In genomic region chr12:69239286-69239921, GRCh38 we compare ENCODE assay signal across 1 cellular context.
TF ChIP-seq lines count a peak whose summit lies in the region.

Gene CPSF6 (plus strand): TSS chr12:69239569. CDS start chr12:69239647, 78 bp downstream.

TF ChIP-seq in HepG2, 621 proteins besides CTCF, POLR2A, EP300 and RAD21 (continued from another document and continues in another):
- no peak for TF ChIP-seq ZNF142 (CRISPR knock-in tag; IDR thresholded peaks at IDR 0.05)
- no peak for TF ChIP-seq ATF6 (CRISPR knock-in tag; conservative IDR thresholded peaks at IDR 0.05)
- no peak for TF ChIP-seq ZNF75D (CRISPR knock-in tag; IDR thresholded peaks at IDR 0.05; ENCODE audit: borderline replicate concordance)
- no peak for TF ChIP-seq ZNF879 (CRISPR knock-in tag; IDR thresholded peaks at IDR 0.05)
- no peak for TF ChIP-seq ZBTB34 (CRISPR knock-in tag; IDR thresholded peaks at IDR 0.05)
- TF ChIP-seq ZNF547 (CRISPR knock-in tag; IDR thresholded peaks at IDR 0.05): no peak
- no peak for TF ChIP-seq HOXD1 (CRISPR knock-in tag; IDR thresholded peaks at IDR 0.05)
- 0 out of 2 replicates have a peak, but pooled peaks have one; percentile 28 for TF ChIP-seq HES4 (CRISPR knock-in tag; IDR thresholded peaks at IDR 0.05; ENCODE audit: borderline replicate concordance)
- TF ChIP-seq NR2F6 (IDR thresholded peaks at IDR 0.05): no peak
- peak; percentile 10; the same call in 1 of the 2 replicates for TF ChIP-seq NR2F6 (CRISPR knock-in tag; IDR thresholded peaks at IDR 0.05)
- TF ChIP-seq PHB2 (IDR thresholded peaks at IDR 0.05; ENCODE audit: partially characterized antibody): no peak
- TF ChIP-seq ZNF44 (CRISPR knock-in tag; IDR thresholded peaks at IDR 0.05): no peak
- TF ChIP-seq ZNF17 (CRISPR knock-in tag; IDR thresholded peaks at IDR 0.05): no peak
- no peak for TF ChIP-seq ZNF225 (CRISPR knock-in tag; IDR thresholded peaks at IDR 0.05)
- TF ChIP-seq ZNF564 (CRISPR knock-in tag; IDR thresholded peaks at IDR 0.05): no peak
- TF ChIP-seq KDM3A (CRISPR knock-in tag; IDR thresholded peaks at IDR 0.05; ENCODE audit: low read depth): peak; percentile 39; the same call in 1 of the 2 replicates
- peak; percentile 75 for TF ChIP-seq PHF8 (CRISPR knock-in tag; IDR thresholded peaks at IDR 0.05)
- TF ChIP-seq ZNF207 (IDR thresholded peaks at IDR 0.05; ENCODE audit: borderline replicate concordance): no peak
- peak; percentile 79 for TF ChIP-seq ZNF574 (CRISPR knock-in tag; IDR thresholded peaks at IDR 0.05)
- no peak for TF ChIP-seq DDIT3 (CRISPR knock-in tag; IDR thresholded peaks at IDR 0.05)
- no peak for TF ChIP-seq TRIM24 (CRISPR knock-in tag; IDR thresholded peaks at IDR 0.05)
- TF ChIP-seq ZNF354B (CRISPR knock-in tag; IDR thresholded peaks at IDR 0.05): no peak
- TF ChIP-seq HNRNPK (IDR thresholded peaks at IDR 0.05; ENCODE audit: low read depth, low read length, poor library complexity, severe bottlenecking): peak; percentile 13
- no peak for TF ChIP-seq TP53 (CRISPR knock-in tag; conservative IDR thresholded peaks at IDR 0.05)
- no peak for TF ChIP-seq EEA1 (CRISPR knock-in tag; IDR thresholded peaks at IDR 0.05; ENCODE audit: borderline replicate concordance)
- TF ChIP-seq MXD1 (CRISPR knock-in tag; IDR thresholded peaks at IDR 0.05): no peak
- peak; percentile 49; the same call in 1 of the 2 replicates for TF ChIP-seq ARID4A (CRISPR knock-in tag; IDR thresholded peaks at IDR 0.05; ENCODE audit: borderline replicate concordance)
- no peak; the same call in none of the 2 replicates for TF ChIP-seq YEATS4 (CRISPR knock-in tag; IDR thresholded peaks at IDR 0.05; ENCODE audit: borderline replicate concordance)
- TF ChIP-seq HDAC6 (IDR thresholded peaks at IDR 0.05; ENCODE audit: low read depth, low read length): no peak
- no peak for TF ChIP-seq ZFP36L1 (CRISPR knock-in tag; IDR thresholded peaks at IDR 0.05)
- no peak for TF ChIP-seq KDM1A (CRISPR knock-in tag; IDR thresholded peaks at IDR 0.05)
- TF ChIP-seq ZNF275 (CRISPR knock-in tag; IDR thresholded peaks at IDR 0.05; ENCODE audit: borderline replicate concordance): no peak
- TF ChIP-seq HOXA3 (CRISPR knock-in tag; IDR thresholded peaks at IDR 0.05): peak; percentile 91
- no peak for TF ChIP-seq ZNF10 (CRISPR knock-in tag; IDR thresholded peaks at IDR 0.05; ENCODE audit: borderline replicate concordance, low read depth)
- peak; percentile 57; the same call in 1 of the 2 replicates for TF ChIP-seq ZNF607 (CRISPR knock-in tag; IDR thresholded peaks at IDR 0.05; ENCODE audit: borderline replicate concordance)
- no peak for TF ChIP-seq ZNF326 (CRISPR knock-in tag; IDR thresholded peaks at IDR 0.05; ENCODE audit: borderline replicate concordance)
- TF ChIP-seq SMARCE1 (IDR thresholded peaks at IDR 0.05; ENCODE audit: borderline replicate concordance): no peak
- no peak for TF ChIP-seq ZNF296 (CRISPR knock-in tag; conservative IDR thresholded peaks at IDR 0.05)
- no peak for TF ChIP-seq FIP1L1 (IDR thresholded peaks at IDR 0.05; ENCODE audit: borderline replicate concordance, insufficient read depth, low read depth, low read length)
- TF ChIP-seq NFATC3 (CRISPR knock-in tag; IDR thresholded peaks at IDR 0.05): no peak
- TF ChIP-seq HMGA1 (CRISPR knock-in tag; conservative IDR thresholded peaks at IDR 0.05): no peak
- no peak for TF ChIP-seq ZBTB4 (CRISPR knock-in tag; IDR thresholded peaks at IDR 0.05; ENCODE audit: borderline replicate concordance)
